Comparison of ENCODE assay signal across 26 cellular contexts in the genomic region with DNA sequence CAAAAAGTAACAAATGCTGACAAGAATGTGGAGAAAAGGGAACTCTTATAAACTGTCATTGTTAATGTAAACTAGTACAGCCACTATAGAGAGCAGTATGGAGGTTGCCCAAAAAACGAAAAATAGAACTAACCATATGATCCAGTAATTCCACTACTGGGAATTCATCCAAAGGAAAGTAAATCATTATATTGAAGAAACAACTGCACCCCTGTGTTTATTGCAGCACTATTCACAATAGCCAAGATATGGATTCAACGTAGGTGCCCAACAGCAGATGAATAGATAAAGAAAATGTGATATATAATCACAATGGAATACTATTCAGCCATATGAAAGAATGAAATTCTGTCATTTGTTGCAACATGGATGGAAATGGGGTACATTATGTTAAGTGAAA.
"Had no signal": no experiment of that assay in that cellular context is flagged by ENCODE, and none has a peak within 500 bp of the region (broad histone marks: within the 10 kb centered on the region; RNA-seq: fewer than 3 reads in every experiment).

No MANE protein-coding gene starts in this region.

- DNase-seq: colonic mucosa; cortex of kidney; dermis blood vessel endothelial cell; dorsolateral prefrontal cortex; effector CD4-positive, alpha-beta T cell; effector CD8-positive, alpha-beta T cell; effector memory CD4-positive, alpha-beta T cell; effector memory CD8-positive, alpha-beta T cell; endodermal cell; erythroblast; esophagus squamous epithelium; foreskin fibroblast; foreskin keratinocyte; foreskin melanocyte; gastrocnemius medialis; glutamatergic neuron; head of caudate nucleus; heart left ventricle had no signal

- H3K4me1 ChIP-seq: colonic mucosa, esophagus muscularis mucosa, esophagus squamous epithelium, foreskin keratinocyte, gastrocnemius medialis, gastroesophageal sphincter, heart left ventricle had no signal

- FAIRE-seq: colon, endometrium, endothelial cell of umbilical vein, frontal cortex had no signal

- H3K36me3 ChIP-seq: colonic mucosa, esophagus muscularis mucosa, esophagus squamous epithelium, gastrocnemius medialis, gastroesophageal sphincter, heart left ventricle had no signal

- H3K9me3 ChIP-seq: colonic mucosa, esophagus muscularis mucosa, esophagus squamous epithelium, gastrocnemius medialis, gastroesophageal sphincter, heart left ventricle had no signal

- H3K27me3 ChIP-seq: colonic mucosa, dorsolateral prefrontal cortex, esophagus muscularis mucosa, esophagus squamous epithelium, foreskin keratinocyte, gastrocnemius medialis, gastroesophageal sphincter, heart left ventricle had no signal

- H3K4me3 ChIP-seq: colonic mucosa, dorsolateral prefrontal cortex, esophagus muscularis mucosa, esophagus squamous epithelium, gastrocnemius medialis, gastroesophageal sphincter, heart left ventricle had no signal

- ATAC-seq: effector memory CD8-positive, alpha-beta T cell; esophagus mucosa; foreskin keratinocyte; gastrocnemius medialis; gastroesophageal sphincter; heart left ventricle had no signal

- H3K27ac ChIP-seq: colonic mucosa, epithelial cell of prostate, esophagus muscularis mucosa, esophagus squamous epithelium, foreskin keratinocyte, gastrocnemius medialis, gastroesophageal sphincter, heart left ventricle had no signal
